ENCODE assay signal across 8 cellular contexts in the genomic region with DNA sequence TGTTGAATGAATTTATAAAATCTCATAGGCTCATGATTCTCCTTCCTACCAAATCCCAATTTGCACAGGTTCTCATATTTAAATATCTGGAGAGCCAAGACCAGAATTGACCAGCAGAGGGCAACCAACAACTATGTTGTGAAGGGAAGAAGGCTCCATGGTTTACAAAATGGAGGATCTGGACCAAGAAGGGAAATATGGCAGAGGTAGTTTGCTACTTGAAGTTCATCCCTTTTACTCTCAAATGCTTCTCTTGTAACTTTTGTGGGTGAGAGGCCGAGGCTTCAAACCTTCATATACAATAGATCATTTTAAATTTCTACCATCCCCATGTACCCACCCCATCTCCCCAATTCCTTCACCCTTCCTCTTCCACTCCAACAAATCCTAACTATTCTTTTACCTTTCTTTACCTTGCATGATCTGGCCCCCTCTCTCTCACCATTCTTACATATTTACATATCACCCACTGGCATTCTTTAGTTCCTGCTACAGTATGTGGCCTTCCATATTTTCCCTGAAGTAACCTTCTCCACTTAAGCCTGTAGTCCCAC. TPM values are rescaled to one million over a fixed set of nuclear protein-coding genes. Genes with fewer than 3 reads are reported as not detected.
A peak's percentile ranks its signal among the peaks of the same experiment; 100 is the strongest.
DNase-seq lines count a peak whose midpoint lies in the region; ATAC-seq and TF ChIP-seq lines count a peak whose summit lies in the region.

No MANE protein-coding gene starts in this region.

- no peak overlapping the region for H3K4me3 ChIP-seq in astrocyte of the cerebellum (ENCODE audit: low read depth, low read length)

- in situ Hi-C loops in GM13977 (cut with MboI; ENCODE audit: low pct_unique_long_range_greater_than_20kb, low sequenced_read_pairs, unreplicated experiment) (no loop called here), astrocyte of the cerebellum (cut with HindIII; ENCODE audit: low sequenced_read_pairs) (loop anchor here (5.0 kb wide), 1 partner anchor 76 kb away; a partner anchor contains a TSS)

- TF ChIP-seq CTCF in GM13977 (IDR thresholded peaks at IDR 0.05; ENCODE audit: extremely low read depth, insufficient read depth, missing control alignments) (peak; percentile 80), astrocyte of the cerebellum (IDR thresholded peaks at IDR 0.05; ENCODE audit: low read depth, low read length, missing control alignments) (peak; percentile 78)

- peak; percentile 79 for DNase-seq in A172 (ENCODE audit: low spot score)
- DNase-seq in GM13977 (ENCODE audit: low spot score), result peak; percentile 82
- DNase-seq in NCI-H2029 treated with DMSO at 0.1 percent for 48 hours (lab: John Stamatoyannopoulos, UW), result peak; percentile 78
- peak; percentile 38 for DNase-seq in T-helper 22 cell (ENCODE audit: low read depth)
- DNase-seq in astrocyte of the cerebellum (ENCODE audit: low read depth), result peak; percentile 84
- DNase-seq in iPS-NIHi11 (ENCODE audit: low spot score), result peak; percentile 64
- peak; percentile 31 to 69 for DNase-seq in stimulated activated CD4-positive, alpha-beta T cell treated with anti-CD3 and anti-CD28 coated beads, Interleukin-12 subunit alpha, Interleukin-12 subunit beta, amount 100 ng/mL, for 24 hours (ENCODE audit: low read depth in 2 of 2)

- no peak for ATAC-seq in GM18511 (IDR thresholded peaks at IDR 0.05; ENCODE audit: unreplicated experiment)

RNA-seq across cellular contexts. Expression of a gene that starts 3.8 kb away (rescaled TPM):
- total RNA-seq in A172 (2014; rRNA removed; shearing (Covaris generic)), result 27.4 and 27.9 TPM in 2 replicates

RNA-seq across cellular contexts. Expression of a gene that starts 28.6 kb away (rescaled TPM):
- 51.8 and 52.9 TPM in 2 replicates for total RNA-seq in A172 (2014; rRNA removed; shearing (Covaris generic))

RNA-seq across cellular contexts. Expression of a gene that starts 31.0 kb away (rescaled TPM):
- 60.9 and 65.0 TPM in 2 replicates for total RNA-seq in A172 (2014; rRNA removed; shearing (Covaris generic))

RNA-seq across cellular contexts. Expression of a gene that starts 34.9 kb away (rescaled TPM):
- 2,063 and 2,222 TPM in 2 replicates for total RNA-seq in A172 (2014; rRNA removed; shearing (Covaris generic))

RNA-seq across cellular contexts. Expression of a gene that starts 36.7 kb away (rescaled TPM):
- total RNA-seq in A172 (2014; rRNA removed; shearing (Covaris generic)), result not detected in 2 replicates
